21 cellular contexts compared by ENCODE assay signal in the genomic region with DNA sequence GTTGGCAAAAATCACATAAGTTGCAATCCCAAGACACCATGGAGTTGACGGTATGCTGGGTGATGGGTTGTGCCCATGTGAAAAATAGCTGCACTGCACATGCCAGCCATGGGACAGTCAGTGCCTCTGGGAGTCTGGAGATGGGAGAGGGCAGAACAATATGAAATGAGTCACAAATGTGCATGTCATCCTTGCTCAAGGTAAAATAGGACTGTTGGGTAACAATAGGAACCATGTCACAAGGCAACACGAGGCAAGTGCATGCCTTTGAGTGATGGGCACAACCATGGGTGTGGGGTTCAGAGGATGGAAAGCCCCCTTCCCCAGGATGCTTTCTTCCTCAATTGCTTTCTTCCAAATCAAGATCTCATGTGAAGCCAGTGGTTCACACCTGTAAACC.
DNase-seq lines count a peak whose midpoint lies in the region; ATAC-seq, FAIRE-seq and TF ChIP-seq lines count a peak whose summit lies in the region.
"Had no signal": no experiment of that assay in that cellular context is flagged by ENCODE, and none has a peak within 500 bp of the region (broad histone marks: within the 10 kb centered on the region; RNA-seq: fewer than 3 reads in every experiment).

No MANE protein-coding gene starts in this region.

- no peak for ATAC-seq in HepG2
- no peak for ATAC-seq in right lobe of liver
- peak; percentile 47 for ATAC-seq in foreskin keratinocyte
- ATAC-seq: heart left ventricle, natural killer cell had no signal

- POLR2A ChIA-PET in HepG2 (lab: Yijun Ruan, JAX) = interaction anchor here (2.7 kb wide), 1 partner anchor 16 kb away, joined by 8 read pairs; no protein-coding TSS in a partner anchor

- no peak for TF ChIP-seq CTCF in HepG2 (CRISPR knock-in tag; IDR thresholded peaks at IDR 0.05)
- TF ChIP-seq CTCF in right lobe of liver (IDR thresholded peaks at IDR 0.05) = no peak
- TF ChIP-seq CTCF in foreskin keratinocyte (conservative IDR thresholded peaks at IDR 0.05) = no peak
- no peak for TF ChIP-seq CTCF in right atrium auricular region (IDR thresholded peaks at IDR 0.05)
- TF ChIP-seq CTCF in left ventricle myocardium inferior (IDR thresholded peaks at IDR 0.05; ENCODE audit: borderline replicate concordance) = no peak

- H3K36me3 ChIP-seq in HepG2 (replicated peaks in 1 of 2; ENCODE audit: control insufficient read depth in 1 of 2, insufficient read depth in 2 of 2, low read length in 2 of 2) (no peaks in the 10 kb centered on the region), right lobe of liver (no peaks in the 10 kb centered on the region), right atrium auricular region (no peaks in the 10 kb centered on the region), left ventricle myocardium inferior (no peaks in the 10 kb centered on the region)
- H3K36me3 ChIP-seq: esophagus muscularis mucosa, heart left ventricle, upper lobe of left lung had no signal

- TF ChIP-seq EP300 in HepG2 (IDR thresholded peaks at IDR 0.05; ENCODE audit: low read depth in 2 of 2, low read length in 2 of 2) (peak in 1 of 2 experiments; percentile 42; a peak in 1 of 4 replicates), HepG2 (CRISPR knock-in tag; IDR thresholded peaks at IDR 0.05; ENCODE audit: borderline replicate concordance) (peak; percentile 55; the same call in 1 of the 2 replicates)

- CTCF ChIA-PET in HepG2 (lab: Yijun Ruan, JAX; ENCODE audit: low intra/inter-chr PET ratio, low total read pairs) = no interaction called here

- FAIRE-seq in HepG2 (lab: Jason Lieb, UNC) = no peak
- FAIRE-seq: GM19239 had no signal

- WGBS in HepG2 (ENCODE audit: low lambda C conversion rate) = 40% methylated on average over 2 of the region's 2 CpGs
- 43% methylated on average over 2 of the region's 2 CpGs for WGBS in right lobe of liver (ENCODE audit: insufficient coverage, low coverage, low lambda C conversion rate, missing lambda C conversion rate)

- H3K4me2 ChIP-seq in HepG2 (ENCODE audit: low read depth, low read length) = no peak overlapping the region

- no peak for TF ChIP-seq POLR2A in HepG2 (IDR thresholded peaks at IDR 0.05; ENCODE audit: insufficient read depth in 1 of 2, low read depth in 2 of 2, low read length in 2 of 2)
- TF ChIP-seq POLR2A in right lobe of liver (IDR thresholded peaks at IDR 0.05) = no peak

- TF ChIP-seq RAD21 in HepG2 (CRISPR knock-in tag; IDR thresholded peaks at IDR 0.05) = no peak

- H2AFZ ChIP-seq in HepG2 (ENCODE audit: low read length) = no peak overlapping the region

- DNase-seq in HepG2 (ENCODE audit: low spot score) (peak; percentile 61), right lobe of liver (no peak), RPMI7951 (ENCODE audit: low read depth) (peak; percentile 34), foreskin keratinocyte (peak; percentile 14 to 51), T-helper 9 cell (no peak), right atrium auricular region (ENCODE audit: low spot score) (no peak), NCI-H1092 treated with DMSO at 0.1 percent for 48 hours (lab: John Stamatoyannopoulos, UW) (no peak), left ventricle myocardium inferior (no peak)
- DNase-seq: activated CD4-positive, CD25-positive, alpha-beta regulatory T cell; activated CD8-positive, alpha-beta memory T cell treated with anti-CD3 and anti-CD28 coated beads for 24 hours; activated naive CD8-positive, alpha-beta T cell treated with anti-CD3 and anti-CD28 coated beads, Interleukin-2, amount 10 ng/mL, durations not matched to agents 7 days and 5 days; CD4-positive, alpha-beta T cell; heart left ventricle; natural killer cell; NCI-H2081 treated with DMSO at 0.1 percent for 48 hours; RPMI8226; stimulated activated naive CD4-positive, alpha-beta T cell; T-helper 1 cell had no signal

- H3K4me3 ChIP-seq in HepG2 (replicated peaks in 1 of 3; ENCODE audit: insufficient read depth in 1 of 3, low read depth in 2 of 3, low read length in 3 of 3) = no peak overlapping the region
- H3K4me3 ChIP-seq in right lobe of liver = no peak overlapping the region
- no peak overlapping the region for H3K4me3 ChIP-seq in right atrium auricular region
- H3K4me3 ChIP-seq in left ventricle myocardium inferior = no peak overlapping the region
- H3K4me3 ChIP-seq: esophagus muscularis mucosa, heart left ventricle, upper lobe of left lung had no signal

- intact Hi-C loops in HepG2 (cut with micrococcal nuclease; ENCODE audit: unreplicated experiment) (no loop called here), right lobe of liver (cut with DNase I) (no loop called here), left ventricle myocardium inferior (cut with micrococcal nuclease) (no loop called here)

- H4K20me1 ChIP-seq in HepG2 (ENCODE audit: insufficient read depth, low read length) = no peaks in the 10 kb centered on the region

- H3K79me2 ChIP-seq in HepG2 (ENCODE audit: insufficient read depth, low read length) = no peaks in the 10 kb centered on the region

- no peak overlapping the region for H3K27ac ChIP-seq in HepG2 (ENCODE audit: extremely low read length, insufficient read depth, low read length)
- H3K27ac ChIP-seq in right lobe of liver = no peak overlapping the region
- no peak overlapping the region for H3K27ac ChIP-seq in foreskin keratinocyte
- no peak overlapping the region for H3K27ac ChIP-seq in right atrium auricular region
- H3K27ac ChIP-seq in left ventricle myocardium inferior (replicated peaks) = no peak overlapping the region
- H3K27ac ChIP-seq: esophagus muscularis mucosa, heart left ventricle, upper lobe of left lung had no signal

- in situ Hi-C loops in HepG2 (cut with HindIII; ENCODE audit: extremely low pct_ligation_motif_present, low pct_unique_long_range_greater_than_20kb) = no loop called here

- H3K27me3 ChIP-seq in HepG2 (ENCODE audit: control insufficient read depth in 1 of 2, insufficient read depth in 2 of 2, low read length in 2 of 2) (no peaks in the 10 kb centered on the region), right lobe of liver (no peaks in the 10 kb centered on the region), foreskin keratinocyte (no peaks in the 10 kb centered on the region), right atrium auricular region (no peaks in the 10 kb centered on the region), left ventricle myocardium inferior (ENCODE audit: low read depth) (no peaks in the 10 kb centered on the region)
- H3K27me3 ChIP-seq: esophagus muscularis mucosa, heart left ventricle, upper lobe of left lung had no signal

- BruUV-seq in HepG2 (replicated peaks; lab: Mats Ljungman, UMichigan) = no TSS peak

- no peaks in the 10 kb centered on the region for H3K9me3 ChIP-seq in HepG2 (ENCODE audit: low read length)
- no peaks in the 10 kb centered on the region for H3K9me3 ChIP-seq in right lobe of liver
- no peaks in the 10 kb centered on the region for H3K9me3 ChIP-seq in right atrium auricular region
- no peaks in the 10 kb centered on the region for H3K9me3 ChIP-seq in left ventricle myocardium inferior (replicated peaks)
- H3K9me3 ChIP-seq: esophagus muscularis mucosa, heart left ventricle, upper lobe of left lung had no signal

- H3K4me1 ChIP-seq in HepG2 (ENCODE audit: insufficient read depth, low read length) (peaks cover 84% of the 10 kb centered on the region), right lobe of liver (peaks cover 0 to 31% (median 9%) of the 10 kb centered on the region in 4 donors), foreskin keratinocyte (peaks cover 9% of the 10 kb centered on the region), right atrium auricular region (peaks cover 0 to 26% of the 10 kb centered on the region in 2 donors), left ventricle myocardium inferior (peaks cover 26% of the 10 kb centered on the region)

- H3K9ac ChIP-seq in HepG2 (ENCODE audit: insufficient read depth, low read depth, low read length) = no peak overlapping the region

TF ChIP-seq in HepG2, 621 proteins besides CTCF, POLR2A, EP300 and RAD21 (continues in another document):
- TF ChIP-seq CEBPB (IDR thresholded peaks at IDR 0.05; ENCODE audit: borderline replicate concordance, low read depth, low read length) (peak; percentile 93), GATAD2A (CRISPR knock-in tag; IDR thresholded peaks at IDR 0.05) (peak; percentile 61; the same call in 1 of the 2 replicates), SAP130 (CRISPR knock-in tag; IDR thresholded peaks at IDR 0.05; ENCODE audit: low read depth) (peak; percentile 51), SOX5 (CRISPR knock-in tag; IDR thresholded peaks at IDR 0.05; ENCODE audit: borderline replicate concordance) (peak; percentile 90), ZXDC (CRISPR knock-in tag; IDR thresholded peaks at IDR 0.05) (no peak), TBX3 (IDR thresholded peaks at IDR 0.05; ENCODE audit: borderline replicate concordance) (0 out of 2 replicates have a peak, but pooled peaks have one; percentile 16)
- TF ChIP-seq, protein P1, sequence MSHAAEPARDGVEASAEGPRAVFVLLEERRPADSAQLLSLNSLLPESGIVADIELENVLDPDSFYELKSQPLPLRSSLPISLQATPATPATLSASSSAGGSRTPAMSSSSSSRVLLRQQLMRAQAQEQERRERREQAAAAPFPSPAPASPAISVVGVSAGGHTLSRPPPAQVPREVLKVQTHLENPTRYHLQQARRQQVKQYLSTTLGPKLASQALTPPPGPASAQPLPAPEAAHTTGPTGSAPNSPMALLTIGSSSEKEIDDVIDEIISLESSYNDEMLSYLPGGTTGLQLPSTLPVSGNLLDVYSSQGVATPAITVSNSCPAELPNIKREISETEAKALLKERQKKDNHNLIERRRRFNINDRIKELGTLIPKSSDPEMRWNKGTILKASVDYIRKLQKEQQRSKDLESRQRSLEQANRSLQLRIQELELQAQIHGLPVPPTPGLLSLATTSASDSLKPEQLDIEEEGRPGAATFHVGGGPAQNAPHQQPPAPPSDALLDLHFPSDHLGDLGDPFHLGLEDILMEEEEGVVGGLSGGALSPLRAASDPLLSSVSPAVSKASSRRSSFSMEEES (CRISPR knock-in tag; IDR thresholded peaks at IDR 0.05) = peak; percentile 54

Comparison
In these comparisons a context has a peak if more than half of its experiments do, and no peak if none do; other contexts are left out.
1. DNase-seq: peak in HepG2 (single experiment), RPMI7951 (single experiment) and foreskin keratinocyte (2 of 2); none in right lobe of liver (0 of 3), T-helper 9 cell (single experiment), right atrium auricular region (single experiment), NCI-H1092 treated with DMSO at 0.1 percent for 48 hours (single experiment) and left ventricle myocardium inferior (single experiment).